8 cellular contexts compared by ENCODE assay signal in the genomic region with DNA sequence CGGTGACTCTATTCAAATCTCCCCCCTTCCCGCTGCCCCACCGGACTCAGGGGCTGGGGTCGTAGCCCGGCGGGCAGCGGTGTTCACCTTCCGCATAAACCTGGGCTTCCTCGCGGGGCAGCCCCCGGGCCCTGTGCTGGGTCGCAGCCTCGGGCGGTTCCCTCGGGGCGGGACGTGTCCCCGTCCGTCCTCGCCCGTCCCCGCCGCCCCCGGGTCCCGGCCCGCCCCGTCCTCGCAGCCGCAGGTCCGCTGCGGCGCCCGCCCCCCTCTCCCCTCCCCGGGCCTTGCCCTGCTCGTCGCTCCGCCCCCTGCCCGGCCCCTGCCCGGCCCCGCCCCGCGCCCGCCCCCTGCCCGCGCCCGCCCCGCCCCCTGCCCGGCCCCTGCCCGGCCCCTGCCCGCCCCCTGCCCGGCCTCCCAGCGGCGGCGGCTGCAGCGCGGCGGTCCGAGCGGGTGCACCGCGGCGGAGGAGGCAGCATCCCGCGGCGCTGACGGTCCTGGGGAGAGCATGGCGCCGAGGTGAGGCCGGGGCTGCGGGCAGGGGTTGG. TPM values are rescaled to one million over a fixed set of nuclear protein-coding genes. Genes with fewer than 3 reads are reported as not detected.
DNase-seq lines count a peak whose midpoint lies in the region; ATAC-seq and TF ChIP-seq lines count a peak whose summit lies in the region.

A gene (plus strand): TSS at position 440 of the 545 bp plus-strand sequence. CDS start 66 bp downstream, at position 506.

- CTCF ChIA-PET in BJ (lab: Yijun Ruan, JAX) = no interaction called here

- TF ChIP-seq POLR2A in tibial nerve (IDR thresholded peaks at IDR 0.05) = no peak

- peak within 1 kb of the TSS; percentile 47 to 94 (median 78) for H3K27ac ChIP-seq in tibial nerve

- peaks cover 0 to 46% (median 12%) of the 10 kb centered on the region in 4 donors for H3K4me1 ChIP-seq in tibial nerve

- H3K27me3 ChIP-seq in BJ (ENCODE audit: control insufficient read depth, insufficient read depth, low read length) = no peaks in the 10 kb centered on the region
- peaks cover 0 to 11% of the 10 kb centered on the region in 2 donors for H3K27me3 ChIP-seq in tibial nerve

- POLR2A ChIA-PET in BJ (lab: Charles Lee) = no interaction called here

- ATAC-seq in natural killer cell (peak; percentile 28 to 72 (median 61)), GM18858 (IDR thresholded peaks at IDR 0.05; ENCODE audit: unreplicated experiment) (no peak), HG02623 (IDR thresholded peaks at IDR 0.05; ENCODE audit: unreplicated experiment) (no peak)

- 0 to 6% methylated on average over 3 of the region's 70 CpGs for WGBS in tibial nerve, 2 donors

- H3K4me3 Mint-ChIP-seq in natural killer cell = peak within 1 kb of the TSS; percentile 87

- peak within 1 kb of the TSS in 1 of 2 donors; percentile 68 for H3K27ac Mint-ChIP-seq in natural killer cell

- H3K9me3 Mint-ChIP-seq in natural killer cell = peaks cover 0 to 5% of the 10 kb centered on the region in 2 donors

- DNase-seq in BJ (ENCODE audit: low read depth) = no peak
- peak; percentile 78 for DNase-seq in HuH-7.5 (ENCODE audit: low spot score)
- DNase-seq in activated T-cell treated with anti-CD3 and anti-CD28 coated beads for 1 hour (ENCODE audit: low read depth) = peak; percentile 26
- peak; percentile 17 for DNase-seq in fibroblast of gingiva (ENCODE audit: low read depth)
- DNase-seq in natural killer cell = no peak
- no peak for DNase-seq in tibial nerve (ENCODE audit: low spot score in 2 of 2)

- no peak for TF ChIP-seq CTCF in BJ (IDR thresholded peaks at IDR 0.05; ENCODE audit: insufficient read depth, low read depth, low read length)
- no peak for TF ChIP-seq CTCF in natural killer cell (IDR thresholded peaks at IDR 0.05)
- TF ChIP-seq CTCF in tibial nerve (IDR thresholded peaks at IDR 0.05) = no peak

- H3K4me1 Mint-ChIP-seq in natural killer cell = peaks cover 13 to 19% of the 10 kb centered on the region in 2 donors

- H3K36me3 Mint-ChIP-seq in natural killer cell = peaks cover 10% of the 10 kb centered on the region

- TF ChIP-seq EP300 in tibial nerve (IDR thresholded peaks at IDR 0.05) = no peak

- H3K36me3 ChIP-seq in BJ (ENCODE audit: control insufficient read depth, insufficient read depth, low read length) (no peaks in the 10 kb centered on the region; the same call in 1 of the 2 replicates), tibial nerve (no peaks in the 10 kb centered on the region)

- peaks cover 52 to 54% of the 10 kb centered on the region in 2 donors for H3K27me3 Mint-ChIP-seq in natural killer cell (ENCODE audit: low read depth in 2 of 2)

- H3K4me3 ChIP-seq in BJ (ENCODE audit: low read depth, low read length) (peak within 1 kb of the TSS; percentile 51), tibial nerve (peak within 1 kb of the TSS; percentile 38 to 58 (median 51))

- intact Hi-C loops in natural killer cell (cut with micrococcal nuclease) = no loop called here

- H3K9me3 ChIP-seq in tibial nerve = peaks cover 0 to 21% (median 0%) of the 10 kb centered on the region in 4 donors

RNA-seq across cellular contexts. Expression of the gene that starts here (rescaled TPM):
- 50.5 and 99.7 TPM in 2 replicates for polyA plus RNA-seq in BJ (2011; rRNA removed)
- polyA minus RNA-seq in BJ (2011; rRNA and poly(A)+ RNA removed) = 13.6 and 20.9 TPM in 2 replicates
- total RNA-seq in natural killer cell (10 to 100 TPM; 12.3 to 22.3 (median 12.7) TPM), tibial nerve (100 to 1,000 TPM; 124 to 224 (median 173) TPM)

Comparison
In these comparisons a context has a peak if more than half of its experiments do, and no peak if none do; other contexts are left out.
1. RNA of the gene that starts here (total RNA-seq): 124 to 224 TPM in tibial nerve; 12.3 to 22.3 TPM in natural killer cell; every median in the first group is over 4 times any median in the second.
2. DNase-seq: peak in HuH-7.5 (single experiment), activated T-cell treated with anti-CD3 and anti-CD28 coated beads for 1 hour (single experiment) and fibroblast of gingiva (single experiment); none in BJ (single experiment), natural killer cell (single experiment) and tibial nerve (0 of 2).
3. ATAC-seq: peak in natural killer cell (3 of 3); none in GM18858 (single experiment) and HG02623 (single experiment).